In genomic region chr17:48001187-48001586, GRCh38 we compare ENCODE assay signal across 22 cellular contexts. TPM values are rescaled to one million over a fixed set of nuclear protein-coding genes. Genes with fewer than 3 reads are reported as not detected.
A peak's percentile ranks its signal among the peaks of the same experiment; 100 is the strongest.
DNase-seq lines count a peak whose midpoint lies in the region; ATAC-seq, FAIRE-seq and TF ChIP-seq lines count a peak whose summit lies in the region.
"Had no signal": no experiment of that assay in that cellular context is flagged by ENCODE, and none has a peak within 500 bp of the region (broad histone marks: within the 10 kb centered on the region; RNA-seq: fewer than 3 reads in every experiment).

No MANE protein-coding gene starts in this region.

- intact Hi-C loops in Panc1 (cut with micrococcal nuclease; ENCODE audit: unreplicated experiment), result no loop called here
- intact Hi-C loops in dendritic cell treated with granulocyte-macrophage colony-stimulating factor and Interleukin-4, amounts not matched to agents 40 ng/mL and 50 ng/mL, for 4 days (cut with micrococcal nuclease), result no loop called here
- intact Hi-C loops in activated CD8-positive, alpha-beta T cell treated with anti-CD3 and anti-CD28 coated beads for 36 hours (cut with micrococcal nuclease), result no loop called here

- no peaks in the 10 kb centered on the region for H3K27me3 ChIP-seq in Panc1 (ENCODE audit: control insufficient read depth, insufficient read depth, low read length)
- H3K27me3 ChIP-seq in osteoblast (ENCODE audit: insufficient read depth, low read length), result no peaks in the 10 kb centered on the region
- H3K27me3 ChIP-seq: breast epithelium, dorsolateral prefrontal cortex had no signal

- H3K9me3 ChIP-seq in Panc1 (ENCODE audit: control insufficient read depth, insufficient read depth, low read depth, low read length), result no peaks in the 10 kb centered on the region
- no peaks in the 10 kb centered on the region for H3K9me3 ChIP-seq in osteoblast (ENCODE audit: low read depth, low read length)
- H3K9me3 ChIP-seq: breast epithelium, thoracic aorta had no signal

- no peaks in the 10 kb centered on the region for H3K79me2 ChIP-seq in osteoblast (ENCODE audit: insufficient read depth, low read length)

- POLR2A ChIA-PET in Panc1 (lab: Charles Lee), result interaction anchor here (0.5 kb wide), 1 partner anchor 110 kb away, joined by 5 read pairs; no protein-coding TSS in a partner anchor
- POLR2A ChIA-PET in activated CD8-positive, alpha-beta T cell treated with anti-CD3 and anti-CD28 coated beads for 36 hours (lab: Charles Lee), result no interaction called here

- no peaks in the 10 kb centered on the region for H4K20me1 ChIP-seq in osteoblast (ENCODE audit: insufficient read depth, low read length)

- H3K27ac Mint-ChIP-seq in dendritic cell treated with granulocyte-macrophage colony-stimulating factor and Interleukin-4, amounts not matched to agents 40 ng/mL and 50 ng/mL, for 4 days, result peak overlapping the region; percentile 83
- H3K27ac Mint-ChIP-seq in activated CD8-positive, alpha-beta T cell treated with anti-CD3 and anti-CD28 coated beads for 36 hours, result no peak overlapping the region
- H3K27ac Mint-ChIP-seq: activated naive CD8-positive, alpha-beta T cell treated with anti-CD3 and anti-CD28 coated beads for 36 hours; activated T-cell treated with anti-CD3 and anti-CD28 coated beads, Interleukin-2, amount 50 U/mL, for 72 hours had no signal

- H3K4me1 ChIP-seq in Panc1 (ENCODE audit: control insufficient read depth, insufficient read depth, low read length), result peaks cover 34% of the 10 kb centered on the region
- H3K4me1 ChIP-seq in osteoblast (ENCODE audit: insufficient read depth, low read length), result peaks cover 24% of the 10 kb centered on the region
- H3K4me1 ChIP-seq: breast epithelium had no signal

- in situ Hi-C loops in Panc1 (cut with HindIII; ENCODE audit: low pct_unique_long_range_greater_than_20kb, low sequenced_read_pairs), result no loop called here

- H3K4me2 ChIP-seq in osteoblast (ENCODE audit: insufficient read depth, low read length), result no peak overlapping the region

- H3K36me3 ChIP-seq in Panc1 (ENCODE audit: control insufficient read depth, insufficient read depth, low read length) (no peaks in the 10 kb centered on the region), osteoblast (ENCODE audit: insufficient read depth, low read length) (no peaks in the 10 kb centered on the region)
- H3K36me3 ChIP-seq: breast epithelium, thoracic aorta had no signal

- H3K27me3 Mint-ChIP-seq in dendritic cell treated with granulocyte-macrophage colony-stimulating factor and Interleukin-4, amounts not matched to agents 40 ng/mL and 50 ng/mL, for 4 days, result no peaks in the 10 kb centered on the region
- H3K27me3 Mint-ChIP-seq in activated CD8-positive, alpha-beta T cell treated with anti-CD3 and anti-CD28 coated beads for 36 hours, result peaks cover 9% of the 10 kb centered on the region

- no peak overlapping the region for H3K4me3 Mint-ChIP-seq in dendritic cell treated with granulocyte-macrophage colony-stimulating factor and Interleukin-4, amounts not matched to agents 40 ng/mL and 50 ng/mL, for 4 days
- H3K4me3 Mint-ChIP-seq in activated CD8-positive, alpha-beta T cell treated with anti-CD3 and anti-CD28 coated beads for 36 hours, result no peak overlapping the region
- H3K4me3 Mint-ChIP-seq: activated naive CD8-positive, alpha-beta T cell treated with anti-CD3 and anti-CD28 coated beads for 36 hours; activated T-cell treated with anti-CD3 and anti-CD28 coated beads, Interleukin-2, amount 50 U/mL, for 72 hours had no signal

- H3K27ac ChIP-seq in Panc1 (ENCODE audit: low read length), result peak overlapping the region; percentile 2; the same call in 1 of the 2 replicates
- no peak overlapping the region for H3K27ac ChIP-seq in osteoblast (ENCODE audit: low read depth, low read length)
- H3K27ac ChIP-seq: thoracic aorta had no signal

- H3K4me1 Mint-ChIP-seq in dendritic cell treated with granulocyte-macrophage colony-stimulating factor and Interleukin-4, amounts not matched to agents 40 ng/mL and 50 ng/mL, for 4 days (ENCODE audit: low read depth), result peaks cover 76% of the 10 kb centered on the region
- peaks cover 2% of the 10 kb centered on the region for H3K4me1 Mint-ChIP-seq in activated CD8-positive, alpha-beta T cell treated with anti-CD3 and anti-CD28 coated beads for 36 hours (ENCODE audit: low read depth)

- no peaks in the 10 kb centered on the region for H3K36me3 Mint-ChIP-seq in dendritic cell treated with granulocyte-macrophage colony-stimulating factor and Interleukin-4, amounts not matched to agents 40 ng/mL and 50 ng/mL, for 4 days (ENCODE audit: low read depth)
- H3K36me3 Mint-ChIP-seq in activated CD8-positive, alpha-beta T cell treated with anti-CD3 and anti-CD28 coated beads for 36 hours (ENCODE audit: low read depth), result no peaks in the 10 kb centered on the region
- H3K36me3 Mint-ChIP-seq: activated naive CD8-positive, alpha-beta T cell treated with anti-CD3 and anti-CD28 coated beads for 36 hours had no signal

- peak; percentile 17 for FAIRE-seq in G401.6 (lab: Jason Lieb, UNC)
- FAIRE-seq: frontal cortex had no signal

- DNase-seq in Panc1 (ENCODE audit: low read depth, low spot score) (no peak), osteoblast (ENCODE audit: insufficient read length, low spot score, missing footprints) (peak; percentile 46), NCI-H446 (lab: John Stamatoyannopoulos, UW) (no peak)
- DNase-seq in activated CD8-positive, alpha-beta T cell treated with anti-CD3 and anti-CD28 coated beads for 36 hours, result no peak
- DNase-seq in stimulated activated CD4-positive, alpha-beta T cell treated with anti-CD3 and anti-CD28 coated beads, Interleukin-4, amount 100 ng/mL, for 4 hours, result no peak
- DNase-seq: activated CD4-positive, CD25-positive, alpha-beta regulatory T cell; activated naive CD8-positive, alpha-beta T cell treated with anti-CD3 and anti-CD28 coated beads for 36 hours; activated T-cell treated with anti-CD3 and anti-CD28 coated beads, Interleukin-2, amount 50 U/mL, for 72 hours; dorsolateral prefrontal cortex; kidney glomerular epithelial cell; midbrain; NCI-H1417; SIG-M5 had no signal

- BruUV-seq in Panc1 (replicated peaks; lab: Mats Ljungman, UMichigan), result no TSS peak

- H2AFZ ChIP-seq in osteoblast (ENCODE audit: low read length), result no peak overlapping the region

- no peak for ATAC-seq in Panc1
- no peak for ATAC-seq in activated CD8-positive, alpha-beta T cell treated with anti-CD3 and anti-CD28 coated beads for 36 hours
- no peak for ATAC-seq in HG03045 (IDR thresholded peaks at IDR 0.05; ENCODE audit: unreplicated experiment)
- ATAC-seq: activated T-cell treated with anti-CD3 and anti-CD28 coated beads, Interleukin-2, amount 50 U/mL, for 72 hours had no signal

- no peak for TF ChIP-seq CTCF in Panc1 (IDR thresholded peaks at IDR 0.05)
- no peak for TF ChIP-seq CTCF in osteoblast (IDR thresholded peaks at IDR 0.05; ENCODE audit: extremely low read depth, low read depth, low read length)
- no peak for TF ChIP-seq CTCF in activated CD8-positive, alpha-beta T cell treated with anti-CD3 and anti-CD28 coated beads for 36 hours (IDR thresholded peaks at IDR 0.05)

- CTCF ChIA-PET in Panc1 (lab: Charles Lee), result interaction anchor here (0.6 kb wide), 1 partner anchor 22 kb away, joined by 9 read pairs; no protein-coding TSS in a partner anchor
- CTCF ChIA-PET in activated CD8-positive, alpha-beta T cell treated with anti-CD3 and anti-CD28 coated beads for 36 hours (lab: Charles Lee), result interaction anchor here (1.0 to 3.2 kb wide), 4 partner anchors 10 to 30 kb away, joined by 3 to 16 read pairs (median 8); no protein-coding TSS in a partner anchor

- no peaks in the 10 kb centered on the region for H3K9me3 Mint-ChIP-seq in dendritic cell treated with granulocyte-macrophage colony-stimulating factor and Interleukin-4, amounts not matched to agents 40 ng/mL and 50 ng/mL, for 4 days
- H3K9me3 Mint-ChIP-seq in activated CD8-positive, alpha-beta T cell treated with anti-CD3 and anti-CD28 coated beads for 36 hours, result no peaks in the 10 kb centered on the region
- H3K9me3 Mint-ChIP-seq: activated naive CD8-positive, alpha-beta T cell treated with anti-CD3 and anti-CD28 coated beads for 36 hours; activated T-cell treated with anti-CD3 and anti-CD28 coated beads, Interleukin-2, amount 50 U/mL, for 72 hours had no signal

- no peak overlapping the region for H3K4me3 ChIP-seq in Panc1 (ENCODE audit: low read depth in 2 of 2, low read length in 2 of 2)
- H3K4me3 ChIP-seq in osteoblast (ENCODE audit: insufficient read depth, low read length), result no peak overlapping the region
- H3K4me3 ChIP-seq: breast epithelium, dorsolateral prefrontal cortex, thoracic aorta had no signal

RNA-seq across cellular contexts. Expression of gene CDK5RAP3, which starts 30.3 kb away (rescaled TPM):
- total RNA-seq in Panc1 (2021; ENCODE audit: unreplicated experiment) (193 TPM), osteoblast (46.6 and 50.3 TPM in 2 replicates)
- 137 TPM for polyA plus RNA-seq in Panc1 (2012; ENCODE audit: insufficient read length)
- 100 to 1,000 TPM; 161 to 171 TPM for total RNA-seq in activated CD8-positive, alpha-beta T cell treated with anti-CD3 and anti-CD28 coated beads for 36 hours

RNA-seq across cellular contexts. Expression of gene COPZ2, which starts 36.4 kb away (rescaled TPM):
- total RNA-seq in Panc1 (2021; ENCODE audit: unreplicated experiment), result 5.4 TPM
- 5.3 TPM for polyA plus RNA-seq in Panc1 (2012; ENCODE audit: insufficient read length)
- total RNA-seq in osteoblast, result 117 and 121 TPM in 2 replicates
- total RNA-seq in activated CD8-positive, alpha-beta T cell treated with anti-CD3 and anti-CD28 coated beads for 36 hours, result 1 to 10 TPM; 4.3 to 4.6 TPM

RNA-seq across cellular contexts. Expression of gene PRR15L, which starts 43.5 kb away (rescaled TPM):
- total RNA-seq in Panc1 (2021; ENCODE audit: unreplicated experiment) (0.18 TPM), osteoblast (not detected in 2 replicates)
- not detected for polyA plus RNA-seq in Panc1 (2012; ENCODE audit: insufficient read length)
- not detected for total RNA-seq in activated CD8-positive, alpha-beta T cell treated with anti-CD3 and anti-CD28 coated beads for 36 hours
- total RNA-seq: activated naive CD8-positive, alpha-beta T cell treated with anti-CD3 and anti-CD28 coated beads for 36 hours; activated T-cell treated with anti-CD3 and anti-CD28 coated beads, Interleukin-2, amount 50 U/mL, for 72 hours; Daoy; frontal cortex; LHCN-M2; T-helper 2 cell treated with Interferon-gamma antibody and Interleukin-4, amounts not matched to agents 100 ng/mL and 5 ng/mL, for 36 hours had no signal

RNA-seq across cellular contexts. Expression of gene NFE2L1, which starts 47.0 kb away (rescaled TPM):
- total RNA-seq in Panc1 (2021; ENCODE audit: unreplicated experiment) (210 TPM), osteoblast (144 and 165 TPM in 2 replicates)
- 312 TPM for polyA plus RNA-seq in Panc1 (2012; ENCODE audit: insufficient read length)
- 10 to 100 TPM; 88.3 to 90.3 TPM for total RNA-seq in activated CD8-positive, alpha-beta T cell treated with anti-CD3 and anti-CD28 coated beads for 36 hours

RNA-seq across cellular contexts. Expression of gene PNPO, which starts 59.8 kb away (rescaled TPM):
- total RNA-seq in Panc1 (2021; ENCODE audit: unreplicated experiment) (20.1 TPM), osteoblast (31.5 and 32.4 TPM in 2 replicates)
- 19.3 TPM for polyA plus RNA-seq in Panc1 (2012; ENCODE audit: insufficient read length)
- total RNA-seq in activated CD8-positive, alpha-beta T cell treated with anti-CD3 and anti-CD28 coated beads for 36 hours, result 10 to 100 TPM; 41.0 to 42.7 TPM

Comparison
In these comparisons a context has a peak if more than half of its experiments do, and no peak if none do; other contexts are left out.
1. RNA of gene COPZ2, which starts 36.4 kb away (total RNA-seq): 117 to 121 TPM in osteoblast; 5.4 TPM in Panc1 (single experiment) and 4.3 to 4.6 TPM in activated CD8-positive, alpha-beta T cell treated with anti-CD3 and anti-CD28 coated beads for 36 hours; every median in the first group is over 10 times any median in the second.